In the genomic region with DNA sequence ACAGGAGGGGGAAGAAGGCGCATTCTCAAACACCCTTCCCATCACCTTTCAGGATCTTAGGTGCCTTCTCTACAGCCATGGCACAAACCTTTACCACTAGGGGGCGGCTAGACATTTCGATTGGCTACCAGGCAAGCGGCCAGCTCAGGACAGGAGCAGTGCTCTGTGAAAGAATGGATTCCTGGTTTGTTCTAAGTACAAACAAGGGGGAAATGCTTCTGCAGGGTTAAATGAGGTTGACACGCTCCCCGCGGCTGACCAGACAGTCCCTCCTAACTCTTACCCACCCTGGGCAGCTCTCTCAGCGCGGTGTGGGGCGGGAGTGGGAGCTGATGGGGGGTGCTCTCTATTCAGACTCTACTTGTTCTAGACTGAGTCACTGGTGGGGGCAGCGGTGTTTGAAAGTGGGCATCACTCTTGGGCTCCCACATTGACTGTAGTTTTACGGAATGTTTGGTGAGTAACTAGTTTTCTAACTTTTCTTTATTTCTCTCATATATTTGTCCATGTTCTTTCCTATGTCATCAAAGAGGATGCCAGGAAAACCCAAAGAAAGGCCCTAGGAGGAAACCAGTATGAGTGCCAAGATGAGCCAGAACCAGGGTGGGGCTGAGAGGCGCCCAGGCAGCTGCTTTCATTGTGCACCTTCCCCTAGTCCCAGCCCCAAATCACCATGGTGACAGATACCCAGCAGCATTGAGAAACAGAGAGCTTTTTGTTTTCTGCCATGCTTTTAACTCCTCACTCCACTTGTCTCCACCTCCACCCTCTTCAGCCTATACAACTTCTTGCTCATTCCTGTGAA, we compare ENCODE assay signal across 7 cellular contexts.
DNase-seq lines count a peak whose midpoint lies in the region; ATAC-seq and TF ChIP-seq lines count a peak whose summit lies in the region.

No MANE protein-coding gene starts in this region.

- H3K36me3 ChIP-seq in psoas muscle (ENCODE audit: insufficient read depth in 1 of 2, low read depth in 1 of 2), result no peaks in the 10 kb centered on the region

- no peak overlapping the region for H2BK120ac ChIP-seq in H9 (ENCODE audit: low read depth, low read length, poor library complexity, severe bottlenecking)

- H2BK12ac ChIP-seq in H9 (ENCODE audit: insufficient read length, low read depth, low read length), result no peak overlapping the region

- H3K79me2 ChIP-seq in H9 (ENCODE audit: insufficient read depth, low read length), result no peaks in the 10 kb centered on the region

- peaks cover 25 to 39% of the 10 kb centered on the region in 2 experiments for H3K4me1 Mint-ChIP-seq in H9

- no peak overlapping the region for H3K18ac ChIP-seq in H9 (ENCODE audit: insufficient read length, low read depth, low read length)

- no peak overlapping the region for H3K27ac Mint-ChIP-seq in H9

- no peak overlapping the region for H2BK15ac ChIP-seq in H9 (ENCODE audit: low read depth, low read length)

- no peak overlapping the region for H3K9ac ChIP-seq in H9 (ENCODE audit: extremely low read depth, insufficient read length, low read length)

- no peak overlapping the region for H2AK5ac ChIP-seq in H9 (ENCODE audit: insufficient read length, low read length)

- H3K56ac ChIP-seq in H9 (ENCODE audit: insufficient read length, low read depth, low read length), result no peak overlapping the region

- no peak overlapping the region for H3K4me3 Mint-ChIP-seq in H9

- no peak overlapping the region for H3T11ph ChIP-seq in H9 (ENCODE audit: low read length)

- ATAC-seq in left ventricle myocardium superior (peak; percentile 84), psoas muscle (peak; percentile 52 to 84 (median 78))

- H3K4me3 ChIP-seq in LNCaP clone FGC (ENCODE audit: low read depth, low read length) (no peak overlapping the region), psoas muscle (no peak overlapping the region)

- H3K9me3 ChIP-seq in H9 (ENCODE audit: control insufficient read depth, low read depth, low read length) (no peaks in the 10 kb centered on the region), psoas muscle (no peaks in the 10 kb centered on the region)

- no peaks in the 10 kb centered on the region for H3K79me1 ChIP-seq in H9 (ENCODE audit: insufficient read depth, low read depth, low read length, poor library complexity, severe bottlenecking)

- DNase-seq in H9 (peak; percentile 88), LNCaP clone FGC (ENCODE audit: low read depth) (peak; percentile 70), OCI-M2 (lab: John Stamatoyannopoulos, UW; ENCODE audit: unreplicated experiment) (peak; percentile 8), amniotic epithelial cell (ENCODE audit: low read depth) (peak; percentile 79), left ventricle myocardium superior (peak; percentile 81), psoas muscle (peak; percentile 57 to 75)

- WGBS in H9 (ENCODE audit: extremely low coverage, insufficient read length, low lambda C conversion rate), result no CpG with 5 or more reads among the region's 13 CpGs
- 14 to 17% (median 15%) methylated on average over 13 of the region's 13 CpGs for WGBS in psoas muscle, 3 donors

- no peak overlapping the region for H3K4me2 ChIP-seq in H9 (ENCODE audit: insufficient read depth, insufficient read length, low read length)

- H3K27me3 ChIP-seq in H9 (ENCODE audit: insufficient read depth, low read length) (no peaks in the 10 kb centered on the region), psoas muscle (ENCODE audit: insufficient read depth in 3 of 3, low read length in 2 of 3) (peaks cover 0 to 5% (median 0%) of the 10 kb centered on the region in 3 donors)

- no peaks in the 10 kb centered on the region for H3K23me2 ChIP-seq in H9 (ENCODE audit: insufficient read length, low read depth, low read length, poor library complexity, severe bottlenecking)

- intact Hi-C loops in left ventricle myocardium superior (cut with micrococcal nuclease) (no loop called here), psoas muscle (cut with DNase I) (loop anchor here (5.0 kb wide), 2 partner anchors 114 to 599 kb away; no protein-coding TSS in a partner anchor)

- H3K4ac ChIP-seq in H9 (ENCODE audit: low read depth, low read length), result no peak overlapping the region

- H4K8ac ChIP-seq in H9 (replicated peaks; ENCODE audit: insufficient read length, low read depth, low read length), result no peak overlapping the region

- H3K9me3 Mint-ChIP-seq in H9, result no peaks in the 10 kb centered on the region; a peak in 1 of 5 replicates

- no peak overlapping the region for H2BK5ac ChIP-seq in H9 (ENCODE audit: insufficient read length, low read length)

- H3K27me3 Mint-ChIP-seq in H9 (ENCODE audit: low read depth), result peaks cover 2% of the 10 kb centered on the region

- H3K27ac ChIP-seq in H9 (ENCODE audit: insufficient read length, low read depth, low read length), result no peak overlapping the region
- H3K27ac ChIP-seq in psoas muscle, result no peak overlapping the region

- H3K4me1 ChIP-seq in H9 (ENCODE audit: insufficient read depth, low read length) (no peaks in the 10 kb centered on the region), psoas muscle (no peaks in the 10 kb centered on the region)

- H3K36me3 Mint-ChIP-seq in H9 (ENCODE audit: insufficient read depth in 1 of 3, low read depth in 3 of 3), result no peaks in the 10 kb centered on the region

- H2BK20ac ChIP-seq in H9 (ENCODE audit: low read depth, low read length, poor library complexity, severe bottlenecking), result no peak overlapping the region

- H2AFZ ChIP-seq in H9 (ENCODE audit: low read length), result no peak overlapping the region

- H4K91ac ChIP-seq in H9 (ENCODE audit: insufficient read length, low read depth, low read length), result no peak overlapping the region

- TF ChIP-seq CTCF in GM12874 (IDR thresholded peaks at IDR 0.05; ENCODE audit: insufficient read depth, low read depth, low read length) (peak; percentile 81), H9 (conservative IDR thresholded peaks at IDR 0.05) (peak; percentile 86), LNCaP clone FGC (IDR thresholded peaks at IDR 0.05; ENCODE audit: control insufficient read depth, extremely low read depth, insufficient read depth) (peak; percentile 95), psoas muscle (IDR thresholded peaks at IDR 0.05) (peak; percentile 71)

- H4K5ac ChIP-seq in H9 (ENCODE audit: insufficient read length, low read depth, low read length), result no peak overlapping the region

- no peak overlapping the region for H3K14ac ChIP-seq in H9 (ENCODE audit: insufficient read depth, low read length)

- no peaks in the 10 kb centered on the region for H4K20me1 ChIP-seq in H9 (ENCODE audit: control insufficient read depth, insufficient read depth, insufficient read length)

- no peak overlapping the region for H3K23ac ChIP-seq in H9 (ENCODE audit: insufficient read length, low read depth, low read length)

Comparison
In these comparisons a context has a peak if more than half of its experiments do, and no peak if none do; other contexts are left out.
1. DNase-seq: peak in every context shown above with its lines; median percentile 88 in H9; 81 in left ventricle myocardium superior; 79 in amniotic epithelial cell; 70 in LNCaP clone FGC; 66 in psoas muscle; 8 in OCI-M2.